ENCODE assay signal across 26 cellular contexts in the genomic region with DNA sequence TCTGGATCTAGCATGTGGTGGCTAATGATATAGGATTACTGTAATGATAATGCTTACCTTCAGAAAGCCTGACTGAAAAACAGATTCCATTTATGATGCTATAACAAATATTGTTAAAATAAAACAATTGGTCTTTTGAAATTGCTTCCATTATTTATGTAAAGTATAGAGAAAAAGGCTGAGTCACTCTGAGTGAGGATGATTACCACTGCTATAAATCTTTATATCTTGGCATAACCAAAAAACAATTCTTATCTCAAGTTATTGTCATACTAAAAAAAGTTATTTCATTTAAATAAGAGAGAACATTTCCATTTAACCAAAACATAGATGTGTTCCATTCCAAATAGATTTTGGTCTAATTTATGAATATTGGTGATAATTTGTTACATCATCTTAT. TPM values are rescaled to one million over a fixed set of nuclear protein-coding genes. Genes with fewer than 3 reads are reported as not detected.
A peak's percentile ranks its signal among the peaks of the same experiment; 100 is the strongest.
DNase-seq lines count a peak whose midpoint lies in the region; ATAC-seq and TF ChIP-seq lines count a peak whose summit lies in the region.
"Had no signal": no experiment of that assay in that cellular context is flagged by ENCODE, and none has a peak within 500 bp of the region (broad histone marks: within the 10 kb centered on the region; RNA-seq: fewer than 3 reads in every experiment).

No MANE protein-coding gene starts in this region.

- no peaks in the 10 kb centered on the region for H3K9me3 ChIP-seq in adrenal gland (replicated peaks in 1 of 3)
- H3K9me3 ChIP-seq: sigmoid colon, thyroid gland had no signal

- H3K27me3 ChIP-seq in adrenal gland = no peaks in the 10 kb centered on the region
- H3K27me3 ChIP-seq: sigmoid colon, thyroid gland had no signal

- ATAC-seq in GM18909 (IDR thresholded peaks at IDR 0.05; ENCODE audit: poor library complexity, unreplicated experiment) = no peak
- ATAC-seq: activated CD4-positive, CD25-positive, alpha-beta regulatory T cell treated with anti-CD3 and anti-CD28 coated beads, Interleukin-2, amount 50 U/mL, for 24 hours; naive thymus-derived CD8-positive, alpha-beta T cell; T-cell had no signal

- no peak for TF ChIP-seq POLR2A in adrenal gland (IDR thresholded peaks at IDR 0.05)

- H3K36me3 ChIP-seq in adrenal gland (replicated peaks in 1 of 2) = no peaks in the 10 kb centered on the region
- H3K36me3 ChIP-seq: sigmoid colon, thyroid gland had no signal

- TF ChIP-seq CTCF in adrenal gland (IDR thresholded peaks at IDR 0.05) (no peak), fibroblast of the aortic adventitia (IDR thresholded peaks at IDR 0.05; ENCODE audit: insufficient read depth, low read length) (no peak)

- intact Hi-C loops in adrenal gland (cut with DNase I) = loop anchor here (5.0 kb wide), 2 partner anchors 48 to 58 kb away; no protein-coding TSS in a partner anchor

- DNase-seq in M059J (ENCODE audit: low read depth) = peak; percentile 54
- no peak for DNase-seq in adrenal gland
- DNase-seq in fibroblast of the aortic adventitia (ENCODE audit: low read depth) = peak; percentile 78
- DNase-seq in kidney glomerular epithelial cell (lab: John Stamatoyannopoulos, UW) = no peak
- DNase-seq in NCI-H2081 treated with DMSO at 0.1 percent for 48 hours (lab: John Stamatoyannopoulos, UW) = no peak
- DNase-seq in activated T-cell treated with anti-CD3 and anti-CD28 coated beads, Interleukin-2, amount 50 U/mL, for 48 hours = no peak
- DNase-seq: activated CD4-positive, alpha-beta memory T cell treated with anti-CD3 and anti-CD28 coated beads for 36 hours; activated naive CD8-positive, alpha-beta T cell treated with anti-CD3 and anti-CD28 coated beads, Interleukin-2, amount 10 ng/mL, durations not matched to agents 7 days and 5 days; CD4-positive, CD25-positive, alpha-beta regulatory T cell; cerebellar nuclear complex; DMS153; foreskin melanocyte; GF-D8; islet precursor cell; Kasumi-1; midbrain; naive thymus-derived CD8-positive, alpha-beta T cell; NCI-H1930; NCI-H226; NCI-H748 treated with DMSO at 0.1 percent for 48 hours; sigmoid colon; T-cell; thyroid gland had no signal

- peaks cover 5 to 44% of the 10 kb centered on the region in 2 donors for H3K4me1 ChIP-seq in adrenal gland (replicated peaks in 1 of 2)
- H3K4me1 ChIP-seq: parathyroid adenoma, thyroid gland had no signal

- peak overlapping the region in 3 of 5 donors; percentile 49 to 57 (median 53) for H3K27ac ChIP-seq in adrenal gland
- H3K27ac ChIP-seq: parathyroid adenoma, thyroid gland had no signal

- H3K4me3 ChIP-seq in adrenal gland (no peak overlapping the region), fibroblast of the aortic adventitia (ENCODE audit: low read depth, low read length) (no peak overlapping the region)
- H3K4me3 ChIP-seq: sigmoid colon, thyroid gland had no signal

RNA-seq across cellular contexts. Expression of gene DST, which starts 53.0 kb away (rescaled TPM):
- total RNA-seq in M059J (2014; rRNA removed; shearing (Covaris generic)) = 136 and 179 TPM in 2 replicates
- 100 to 1,000 TPM; 197 to 418 (median 286) TPM for total RNA-seq in adrenal gland
- polyA plus RNA-seq in adrenal gland = 100 to 1,000 TPM; 105 to 208 (median 164) TPM
- 505 and 613 TPM in 2 replicates for total RNA-seq in fibroblast of the aortic adventitia (ENCODE audit: low replicate concordance)

Comparison
In these comparisons a context has a peak if more than half of its experiments do, and no peak if none do; other contexts are left out.
1. DNase-seq: peak in M059J (single experiment) and fibroblast of the aortic adventitia (single experiment); none in adrenal gland (0 of 7), kidney glomerular epithelial cell (single experiment), NCI-H2081 treated with DMSO at 0.1 percent for 48 hours (single experiment) and activated T-cell treated with anti-CD3 and anti-CD28 coated beads, Interleukin-2, amount 50 U/mL, for 48 hours (0 of 2).